Comparison of ENCODE assay signal across 1 cellular context in the genomic region with DNA sequence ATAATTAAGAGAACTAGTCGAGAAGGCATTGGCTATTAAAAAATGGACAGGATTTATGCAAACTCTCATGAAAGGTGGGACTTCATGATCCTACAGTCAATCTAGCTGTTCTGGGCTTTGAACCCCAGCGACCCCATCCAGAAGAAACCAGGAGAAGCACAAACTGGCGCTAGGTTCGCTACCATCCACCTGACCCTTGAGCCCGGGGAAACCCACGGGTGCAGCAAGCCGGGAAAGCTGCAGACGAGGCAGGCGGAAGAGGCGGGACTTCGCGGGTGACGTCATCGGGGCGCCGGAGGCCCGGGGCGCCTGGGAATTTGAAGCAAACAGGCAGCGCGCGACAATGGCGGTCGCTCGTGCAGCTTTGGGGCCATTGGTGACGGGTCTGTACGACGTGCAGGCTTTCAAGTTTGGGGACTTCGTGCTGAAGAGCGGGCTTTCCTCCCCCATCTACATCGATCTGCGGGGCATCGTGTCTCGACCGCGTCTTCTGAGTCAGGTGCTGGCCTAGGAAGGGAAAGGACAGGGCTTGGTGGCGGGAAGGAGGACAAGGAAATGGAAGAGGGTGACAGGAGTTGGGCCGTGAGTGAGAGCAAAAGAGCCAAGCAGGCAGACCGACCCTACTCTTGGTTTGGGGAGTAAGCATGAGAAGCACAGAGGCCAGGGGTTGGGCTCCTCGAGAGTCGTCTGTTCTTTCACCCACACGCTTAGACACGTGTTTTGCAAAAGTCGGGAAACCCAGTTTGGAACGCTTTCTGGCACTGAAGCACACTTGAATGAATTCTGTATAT.
TF ChIP-seq lines count a peak whose summit lies in the region.

A gene (plus strand): TSS at position 324 of the 791 bp plus-strand sequence. CDS start 20 bp downstream, at position 344.

TF ChIP-seq in HepG2, 621 proteins besides CTCF, POLR2A, EP300 and RAD21 (continued from another document and continues in another):
- TF ChIP-seq, protein P1, sequence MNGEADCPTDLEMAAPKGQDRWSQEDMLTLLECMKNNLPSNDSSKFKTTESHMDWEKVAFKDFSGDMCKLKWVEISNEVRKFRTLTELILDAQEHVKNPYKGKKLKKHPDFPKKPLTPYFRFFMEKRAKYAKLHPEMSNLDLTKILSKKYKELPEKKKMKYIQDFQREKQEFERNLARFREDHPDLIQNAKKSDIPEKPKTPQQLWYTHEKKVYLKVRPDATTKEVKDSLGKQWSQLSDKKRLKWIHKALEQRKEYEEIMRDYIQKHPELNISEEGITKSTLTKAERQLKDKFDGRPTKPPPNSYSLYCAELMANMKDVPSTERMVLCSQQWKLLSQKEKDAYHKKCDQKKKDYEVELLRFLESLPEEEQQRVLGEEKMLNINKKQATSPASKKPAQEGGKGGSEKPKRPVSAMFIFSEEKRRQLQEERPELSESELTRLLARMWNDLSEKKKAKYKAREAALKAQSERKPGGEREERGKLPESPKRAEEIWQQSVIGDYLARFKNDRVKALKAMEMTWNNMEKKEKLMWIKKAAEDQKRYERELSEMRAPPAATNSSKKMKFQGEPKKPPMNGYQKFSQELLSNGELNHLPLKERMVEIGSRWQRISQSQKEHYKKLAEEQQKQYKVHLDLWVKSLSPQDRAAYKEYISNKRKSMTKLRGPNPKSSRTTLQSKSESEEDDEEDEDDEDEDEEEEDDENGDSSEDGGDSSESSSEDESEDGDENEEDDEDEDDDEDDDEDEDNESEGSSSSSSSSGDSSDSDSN (CRISPR knock-in tag; IDR thresholded peaks at IDR 0.05) = peak; percentile 57
- TF ChIP-seq HOXA7 (CRISPR knock-in tag; IDR thresholded peaks at IDR 0.05) (no peak), ZNF12 (CRISPR knock-in tag; IDR thresholded peaks at IDR 0.05) (0 out of 2 replicates have a peak, but pooled peaks have one; percentile 25), ZNF709 (CRISPR knock-in tag; IDR thresholded peaks at IDR 0.05) (peak; percentile 58; the same call in 1 of the 2 replicates), NFATC3 (CRISPR knock-in tag; IDR thresholded peaks at IDR 0.05) (no peak), HOXD1 (CRISPR knock-in tag; IDR thresholded peaks at IDR 0.05) (peak; percentile 80), ZSCAN29 (CRISPR knock-in tag; conservative IDR thresholded peaks at IDR 0.05) (0 out of 2 replicates have a peak, but pooled peaks have one; percentile 33), AGO1 (IDR thresholded peaks at IDR 0.05; ENCODE audit: low read depth, low read length, poor library complexity, severe bottlenecking) (no peak), NFIC (IDR thresholded peaks at IDR 0.05; ENCODE audit: low read length) (0 out of 2 replicates have a peak, but pooled peaks have one; percentile 45), GPN1 (CRISPR knock-in tag; IDR thresholded peaks at IDR 0.05; ENCODE audit: borderline replicate concordance) (no peak), ZFAT (CRISPR knock-in tag; conservative IDR thresholded peaks at IDR 0.05) (no peak), ZNF891 (CRISPR knock-in tag; IDR thresholded peaks at IDR 0.05) (no peak; the same call in none of the 2 replicates), DMAP1 (CRISPR knock-in tag; IDR thresholded peaks at IDR 0.05) (peak; percentile 93), KLF16 (CRISPR knock-in tag; IDR thresholded peaks at IDR 0.05) (peak in 1 of 2 experiments; percentile 77; a peak in 2 of 4 replicates), ZNF678 (CRISPR knock-in tag; IDR thresholded peaks at IDR 0.05) (peak; percentile 40; the same call in 1 of the 2 replicates), SCMH1 (CRISPR knock-in tag; IDR thresholded peaks at IDR 0.05; ENCODE audit: borderline replicate concordance) (no peak), KAT2B (IDR thresholded peaks at IDR 0.05; ENCODE audit: borderline replicate concordance, low read depth, low read length) (no peak), ZNF547 (CRISPR knock-in tag; IDR thresholded peaks at IDR 0.05) (peak; percentile 71), CBX2 (IDR thresholded peaks at IDR 0.05; ENCODE audit: low read depth, low read length) (no peak), CBX2 (CRISPR knock-in tag; IDR thresholded peaks at IDR 0.05; ENCODE audit: low read depth) (no peak), ZNF510 (CRISPR knock-in tag; IDR thresholded peaks at IDR 0.05; ENCODE audit: low read depth) (no peak)
- TF ChIP-seq, protein P2, sequence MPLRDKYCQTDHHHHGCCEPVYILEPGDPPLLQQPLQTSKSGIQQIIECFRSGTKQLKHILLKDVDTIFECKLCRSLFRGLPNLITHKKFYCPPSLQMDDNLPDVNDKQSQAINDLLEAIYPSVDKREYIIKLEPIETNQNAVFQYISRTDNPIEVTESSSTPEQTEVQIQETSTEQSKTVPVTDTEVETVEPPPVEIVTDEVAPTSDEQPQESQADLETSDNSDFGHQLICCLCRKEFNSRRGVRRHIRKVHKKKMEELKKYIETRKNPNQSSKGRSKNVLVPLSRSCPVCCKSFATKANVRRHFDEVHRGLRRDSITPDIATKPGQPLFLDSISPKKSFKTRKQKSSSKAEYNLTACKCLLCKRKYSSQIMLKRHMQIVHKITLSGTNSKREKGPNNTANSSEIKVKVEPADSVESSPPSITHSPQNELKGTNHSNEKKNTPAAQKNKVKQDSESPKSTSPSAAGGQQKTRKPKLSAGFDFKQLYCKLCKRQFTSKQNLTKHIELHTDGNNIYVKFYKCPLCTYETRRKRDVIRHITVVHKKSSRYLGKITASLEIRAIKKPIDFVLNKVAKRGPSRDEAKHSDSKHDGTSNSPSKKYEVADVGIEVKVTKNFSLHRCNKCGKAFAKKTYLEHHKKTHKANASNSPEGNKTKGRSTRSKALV (CRISPR knock-in tag; IDR thresholded peaks at IDR 0.05) = peak; percentile 45
- TF ChIP-seq, protein P3, sequence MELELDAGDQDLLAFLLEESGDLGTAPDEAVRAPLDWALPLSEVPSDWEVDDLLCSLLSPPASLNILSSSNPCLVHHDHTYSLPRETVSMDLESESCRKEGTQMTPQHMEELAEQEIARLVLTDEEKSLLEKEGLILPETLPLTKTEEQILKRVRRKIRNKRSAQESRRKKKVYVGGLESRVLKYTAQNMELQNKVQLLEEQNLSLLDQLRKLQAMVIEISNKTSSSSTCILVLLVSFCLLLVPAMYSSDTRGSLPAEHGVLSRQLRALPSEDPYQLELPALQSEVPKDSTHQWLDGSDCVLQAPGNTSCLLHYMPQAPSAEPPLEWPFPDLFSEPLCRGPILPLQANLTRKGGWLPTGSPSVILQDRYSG (CRISPR knock-in tag; IDR thresholded peaks at IDR 0.05) = no peak
- TF ChIP-seq, protein P4, sequence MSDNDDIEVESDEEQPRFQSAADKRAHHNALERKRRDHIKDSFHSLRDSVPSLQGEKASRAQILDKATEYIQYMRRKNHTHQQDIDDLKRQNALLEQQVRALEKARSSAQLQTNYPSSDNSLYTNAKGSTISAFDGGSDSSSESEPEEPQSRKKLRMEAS (IDR thresholded peaks at IDR 0.05) = peak; percentile 88
- TF ChIP-seq, protein P5, sequence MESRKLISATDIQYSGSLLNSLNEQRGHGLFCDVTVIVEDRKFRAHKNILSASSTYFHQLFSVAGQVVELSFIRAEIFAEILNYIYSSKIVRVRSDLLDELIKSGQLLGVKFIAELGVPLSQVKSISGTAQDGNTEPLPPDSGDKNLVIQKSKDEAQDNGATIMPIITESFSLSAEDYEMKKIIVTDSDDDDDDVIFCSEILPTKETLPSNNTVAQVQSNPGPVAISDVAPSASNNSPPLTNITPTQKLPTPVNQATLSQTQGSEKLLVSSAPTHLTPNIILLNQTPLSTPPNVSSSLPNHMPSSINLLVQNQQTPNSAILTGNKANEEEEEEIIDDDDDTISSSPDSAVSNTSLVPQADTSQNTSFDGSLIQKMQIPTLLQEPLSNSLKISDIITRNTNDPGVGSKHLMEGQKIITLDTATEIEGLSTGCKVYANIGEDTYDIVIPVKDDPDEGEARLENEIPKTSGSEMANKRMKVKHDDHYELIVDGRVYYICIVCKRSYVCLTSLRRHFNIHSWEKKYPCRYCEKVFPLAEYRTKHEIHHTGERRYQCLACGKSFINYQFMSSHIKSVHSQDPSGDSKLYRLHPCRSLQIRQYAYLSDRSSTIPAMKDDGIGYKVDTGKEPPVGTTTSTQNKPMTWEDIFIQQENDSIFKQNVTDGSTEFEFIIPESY (CRISPR knock-in tag; IDR thresholded peaks at IDR 0.05) = no peak
- TF ChIP-seq, protein P6, sequence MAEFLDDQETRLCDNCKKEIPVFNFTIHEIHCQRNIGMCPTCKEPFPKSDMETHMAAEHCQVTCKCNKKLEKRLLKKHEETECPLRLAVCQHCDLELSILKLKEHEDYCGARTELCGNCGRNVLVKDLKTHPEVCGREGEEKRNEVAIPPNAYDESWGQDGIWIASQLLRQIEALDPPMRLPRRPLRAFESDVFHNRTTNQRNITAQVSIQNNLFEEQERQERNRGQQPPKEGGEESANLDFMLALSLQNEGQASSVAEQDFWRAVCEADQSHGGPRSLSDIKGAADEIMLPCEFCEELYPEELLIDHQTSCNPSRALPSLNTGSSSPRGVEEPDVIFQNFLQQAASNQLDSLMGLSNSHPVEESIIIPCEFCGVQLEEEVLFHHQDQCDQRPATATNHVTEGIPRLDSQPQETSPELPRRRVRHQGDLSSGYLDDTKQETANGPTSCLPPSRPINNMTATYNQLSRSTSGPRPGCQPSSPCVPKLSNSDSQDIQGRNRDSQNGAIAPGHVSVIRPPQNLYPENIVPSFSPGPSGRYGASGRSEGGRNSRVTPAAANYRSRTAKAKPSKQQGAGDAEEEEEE (CRISPR knock-in tag; IDR thresholded peaks at IDR 0.05; ENCODE audit: borderline replicate concordance) = no peak
- TF ChIP-seq, protein P7, sequence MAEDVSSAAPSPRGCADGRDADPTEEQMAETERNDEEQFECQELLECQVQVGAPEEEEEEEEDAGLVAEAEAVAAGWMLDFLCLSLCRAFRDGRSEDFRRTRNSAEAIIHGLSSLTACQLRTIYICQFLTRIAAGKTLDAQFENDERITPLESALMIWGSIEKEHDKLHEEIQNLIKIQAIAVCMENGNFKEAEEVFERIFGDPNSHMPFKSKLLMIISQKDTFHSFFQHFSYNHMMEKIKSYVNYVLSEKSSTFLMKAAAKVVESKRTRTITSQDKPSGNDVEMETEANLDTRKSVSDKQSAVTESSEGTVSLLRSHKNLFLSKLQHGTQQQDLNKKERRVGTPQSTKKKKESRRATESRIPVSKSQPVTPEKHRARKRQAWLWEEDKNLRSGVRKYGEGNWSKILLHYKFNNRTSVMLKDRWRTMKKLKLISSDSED (CRISPR knock-in tag; IDR thresholded peaks at IDR 0.05) = no peak; the same call in 1 of the 2 replicates
- TF ChIP-seq, protein P8, sequence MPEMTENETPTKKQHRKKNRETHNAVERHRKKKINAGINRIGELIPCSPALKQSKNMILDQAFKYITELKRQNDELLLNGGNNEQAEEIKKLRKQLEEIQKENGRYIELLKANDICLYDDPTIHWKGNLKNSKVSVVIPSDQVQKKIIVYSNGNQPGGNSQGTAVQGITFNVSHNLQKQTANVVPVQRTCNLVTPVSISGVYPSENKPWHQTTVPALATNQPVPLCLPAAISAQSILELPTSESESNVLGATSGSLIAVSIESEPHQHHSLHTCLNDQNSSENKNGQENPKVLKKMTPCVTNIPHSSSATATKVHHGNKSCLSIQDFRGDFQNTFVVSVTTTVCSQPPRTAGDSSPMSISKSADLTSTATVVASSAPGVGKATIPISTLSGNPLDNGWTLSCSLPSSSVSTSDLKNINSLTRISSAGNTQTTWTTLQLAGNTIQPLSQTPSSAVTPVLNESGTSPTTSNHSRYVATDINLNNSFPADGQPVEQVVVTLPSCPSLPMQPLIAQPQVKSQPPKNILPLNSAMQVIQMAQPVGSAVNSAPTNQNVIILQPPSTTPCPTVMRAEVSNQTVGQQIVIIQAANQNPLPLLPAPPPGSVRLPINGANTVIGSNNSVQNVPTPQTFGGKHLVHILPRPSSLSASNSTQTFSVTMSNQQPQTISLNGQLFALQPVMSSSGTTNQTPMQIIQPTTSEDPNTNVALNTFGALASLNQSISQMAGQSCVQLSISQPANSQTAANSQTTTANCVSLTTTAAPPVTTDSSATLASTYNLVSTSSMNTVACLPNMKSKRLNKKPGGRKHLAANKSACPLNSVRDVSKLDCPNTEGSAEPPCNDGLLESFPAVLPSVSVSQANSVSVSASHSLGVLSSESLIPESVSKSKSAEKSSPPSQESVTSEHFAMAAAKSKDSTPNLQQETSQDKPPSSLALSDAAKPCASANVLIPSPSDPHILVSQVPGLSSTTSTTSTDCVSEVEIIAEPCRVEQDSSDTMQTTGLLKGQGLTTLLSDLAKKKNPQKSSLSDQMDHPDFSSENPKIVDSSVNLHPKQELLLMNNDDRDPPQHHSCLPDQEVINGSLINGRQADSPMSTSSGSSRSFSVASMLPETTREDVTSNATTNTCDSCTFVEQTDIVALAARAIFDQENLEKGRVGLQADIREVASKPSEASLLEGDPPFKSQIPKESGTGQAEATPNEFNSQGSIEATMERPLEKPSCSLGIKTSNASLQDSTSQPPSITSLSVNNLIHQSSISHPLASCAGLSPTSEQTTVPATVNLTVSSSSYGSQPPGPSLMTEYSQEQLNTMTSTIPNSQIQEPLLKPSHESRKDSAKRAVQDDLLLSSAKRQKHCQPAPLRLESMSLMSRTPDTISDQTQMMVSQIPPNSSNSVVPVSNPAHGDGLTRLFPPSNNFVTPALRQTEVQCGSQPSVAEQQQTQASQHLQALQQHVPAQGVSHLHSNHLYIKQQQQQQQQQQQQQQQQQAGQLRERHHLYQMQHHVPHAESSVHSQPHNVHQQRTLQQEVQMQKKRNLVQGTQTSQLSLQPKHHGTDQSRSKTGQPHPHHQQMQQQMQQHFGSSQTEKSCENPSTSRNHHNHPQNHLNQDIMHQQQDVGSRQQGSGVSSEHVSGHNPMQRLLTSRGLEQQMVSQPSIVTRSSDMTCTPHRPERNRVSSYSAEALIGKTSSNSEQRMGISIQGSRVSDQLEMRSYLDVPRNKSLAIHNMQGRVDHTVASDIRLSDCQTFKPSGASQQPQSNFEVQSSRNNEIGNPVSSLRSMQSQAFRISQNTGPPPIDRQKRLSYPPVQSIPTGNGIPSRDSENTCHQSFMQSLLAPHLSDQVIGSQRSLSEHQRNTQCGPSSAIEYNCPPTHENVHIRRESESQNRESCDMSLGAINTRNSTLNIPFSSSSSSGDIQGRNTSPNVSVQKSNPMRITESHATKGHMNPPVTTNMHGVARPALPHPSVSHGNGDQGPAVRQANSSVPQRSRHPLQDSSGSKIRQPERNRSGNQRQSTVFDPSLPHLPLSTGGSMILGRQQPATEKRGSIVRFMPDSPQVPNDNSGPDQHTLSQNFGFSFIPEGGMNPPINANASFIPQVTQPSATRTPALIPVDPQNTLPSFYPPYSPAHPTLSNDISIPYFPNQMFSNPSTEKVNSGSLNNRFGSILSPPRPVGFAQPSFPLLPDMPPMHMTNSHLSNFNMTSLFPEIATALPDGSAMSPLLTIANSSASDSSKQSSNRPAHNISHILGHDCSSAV (CRISPR knock-in tag; IDR thresholded peaks at IDR 0.05; ENCODE audit: borderline replicate concordance) = no peak
- TF ChIP-seq, protein P9, sequence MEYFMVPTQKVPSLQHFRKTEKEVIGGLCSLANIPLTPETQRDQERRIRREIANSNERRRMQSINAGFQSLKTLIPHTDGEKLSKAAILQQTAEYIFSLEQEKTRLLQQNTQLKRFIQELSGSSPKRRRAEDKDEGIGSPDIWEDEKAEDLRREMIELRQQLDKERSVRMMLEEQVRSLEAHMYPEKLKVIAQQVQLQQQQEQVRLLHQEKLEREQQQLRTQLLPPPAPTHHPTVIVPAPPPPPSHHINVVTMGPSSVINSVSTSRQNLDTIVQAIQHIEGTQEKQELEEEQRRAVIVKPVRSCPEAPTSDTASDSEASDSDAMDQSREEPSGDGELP (IDR thresholded peaks at IDR 0.05; ENCODE audit: borderline replicate concordance, low read depth) = peak; percentile 42; the same call in 1 of the 2 replicates
- TF ChIP-seq, protein P10, sequence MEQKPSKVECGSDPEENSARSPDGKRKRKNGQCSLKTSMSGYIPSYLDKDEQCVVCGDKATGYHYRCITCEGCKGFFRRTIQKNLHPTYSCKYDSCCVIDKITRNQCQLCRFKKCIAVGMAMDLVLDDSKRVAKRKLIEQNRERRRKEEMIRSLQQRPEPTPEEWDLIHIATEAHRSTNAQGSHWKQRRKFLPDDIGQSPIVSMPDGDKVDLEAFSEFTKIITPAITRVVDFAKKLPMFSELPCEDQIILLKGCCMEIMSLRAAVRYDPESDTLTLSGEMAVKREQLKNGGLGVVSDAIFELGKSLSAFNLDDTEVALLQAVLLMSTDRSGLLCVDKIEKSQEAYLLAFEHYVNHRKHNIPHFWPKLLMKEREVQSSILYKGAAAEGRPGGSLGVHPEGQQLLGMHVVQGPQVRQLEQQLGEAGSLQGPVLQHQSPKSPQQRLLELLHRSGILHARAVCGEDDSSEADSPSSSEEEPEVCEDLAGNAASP (CRISPR knock-in tag; IDR thresholded peaks at IDR 0.05; ENCODE audit: borderline replicate concordance) = peak; percentile 51; the same call in 1 of the 2 replicates
